1 cellular context compared by ENCODE assay signal in the genomic region with DNA sequence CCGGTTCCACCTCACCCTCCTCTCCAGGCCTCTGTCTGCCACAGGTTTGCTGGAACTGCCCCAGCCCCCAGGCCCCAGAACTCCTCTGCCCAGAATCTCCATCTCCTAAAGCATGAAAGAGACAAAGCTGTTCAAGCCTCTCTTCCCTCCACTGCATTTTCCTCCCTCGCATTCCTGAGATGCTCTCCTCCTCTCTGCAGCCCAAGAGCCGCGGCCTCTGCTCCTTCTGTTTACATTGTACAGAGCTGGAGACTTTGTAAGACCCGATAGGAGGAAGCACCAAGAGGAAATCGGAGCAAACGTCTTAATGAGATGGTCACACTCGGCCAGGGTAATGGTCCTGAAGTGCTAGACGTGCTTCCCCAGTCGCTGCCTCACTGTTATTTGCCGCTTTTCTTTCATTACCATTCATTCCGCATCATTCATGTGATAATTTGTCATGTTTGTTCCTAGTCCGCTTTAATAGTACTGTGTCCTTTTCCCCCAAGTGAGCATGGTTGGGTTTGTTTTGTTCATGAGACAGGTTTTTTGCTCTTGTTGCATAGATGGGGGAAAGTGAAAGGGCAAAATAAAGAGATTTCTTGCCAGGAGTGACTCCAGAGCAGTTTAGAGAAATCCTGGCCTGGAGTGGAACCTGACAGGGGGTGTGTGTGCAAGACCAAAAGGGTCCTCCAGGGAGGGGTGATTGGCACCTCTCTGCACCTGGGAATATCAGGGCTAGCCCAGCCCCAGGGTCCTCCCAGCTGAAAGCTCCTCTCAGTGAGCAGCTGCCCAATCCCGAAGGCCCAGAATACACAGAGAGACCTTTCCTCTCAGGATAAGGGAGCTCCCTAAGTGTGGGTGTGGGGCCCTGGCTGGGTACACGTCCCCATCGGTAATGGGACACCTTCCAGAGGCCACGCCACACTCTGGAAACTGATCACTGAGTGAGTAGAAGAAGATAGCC.
TF ChIP-seq lines count a peak whose summit lies in the region.

No MANE protein-coding gene starts in this region.

TF ChIP-seq in GM23338, 12 proteins besides CTCF, POLR2A, EP300 and RAD21 (continued from another document):
- TF ChIP-seq, protein P1, sequence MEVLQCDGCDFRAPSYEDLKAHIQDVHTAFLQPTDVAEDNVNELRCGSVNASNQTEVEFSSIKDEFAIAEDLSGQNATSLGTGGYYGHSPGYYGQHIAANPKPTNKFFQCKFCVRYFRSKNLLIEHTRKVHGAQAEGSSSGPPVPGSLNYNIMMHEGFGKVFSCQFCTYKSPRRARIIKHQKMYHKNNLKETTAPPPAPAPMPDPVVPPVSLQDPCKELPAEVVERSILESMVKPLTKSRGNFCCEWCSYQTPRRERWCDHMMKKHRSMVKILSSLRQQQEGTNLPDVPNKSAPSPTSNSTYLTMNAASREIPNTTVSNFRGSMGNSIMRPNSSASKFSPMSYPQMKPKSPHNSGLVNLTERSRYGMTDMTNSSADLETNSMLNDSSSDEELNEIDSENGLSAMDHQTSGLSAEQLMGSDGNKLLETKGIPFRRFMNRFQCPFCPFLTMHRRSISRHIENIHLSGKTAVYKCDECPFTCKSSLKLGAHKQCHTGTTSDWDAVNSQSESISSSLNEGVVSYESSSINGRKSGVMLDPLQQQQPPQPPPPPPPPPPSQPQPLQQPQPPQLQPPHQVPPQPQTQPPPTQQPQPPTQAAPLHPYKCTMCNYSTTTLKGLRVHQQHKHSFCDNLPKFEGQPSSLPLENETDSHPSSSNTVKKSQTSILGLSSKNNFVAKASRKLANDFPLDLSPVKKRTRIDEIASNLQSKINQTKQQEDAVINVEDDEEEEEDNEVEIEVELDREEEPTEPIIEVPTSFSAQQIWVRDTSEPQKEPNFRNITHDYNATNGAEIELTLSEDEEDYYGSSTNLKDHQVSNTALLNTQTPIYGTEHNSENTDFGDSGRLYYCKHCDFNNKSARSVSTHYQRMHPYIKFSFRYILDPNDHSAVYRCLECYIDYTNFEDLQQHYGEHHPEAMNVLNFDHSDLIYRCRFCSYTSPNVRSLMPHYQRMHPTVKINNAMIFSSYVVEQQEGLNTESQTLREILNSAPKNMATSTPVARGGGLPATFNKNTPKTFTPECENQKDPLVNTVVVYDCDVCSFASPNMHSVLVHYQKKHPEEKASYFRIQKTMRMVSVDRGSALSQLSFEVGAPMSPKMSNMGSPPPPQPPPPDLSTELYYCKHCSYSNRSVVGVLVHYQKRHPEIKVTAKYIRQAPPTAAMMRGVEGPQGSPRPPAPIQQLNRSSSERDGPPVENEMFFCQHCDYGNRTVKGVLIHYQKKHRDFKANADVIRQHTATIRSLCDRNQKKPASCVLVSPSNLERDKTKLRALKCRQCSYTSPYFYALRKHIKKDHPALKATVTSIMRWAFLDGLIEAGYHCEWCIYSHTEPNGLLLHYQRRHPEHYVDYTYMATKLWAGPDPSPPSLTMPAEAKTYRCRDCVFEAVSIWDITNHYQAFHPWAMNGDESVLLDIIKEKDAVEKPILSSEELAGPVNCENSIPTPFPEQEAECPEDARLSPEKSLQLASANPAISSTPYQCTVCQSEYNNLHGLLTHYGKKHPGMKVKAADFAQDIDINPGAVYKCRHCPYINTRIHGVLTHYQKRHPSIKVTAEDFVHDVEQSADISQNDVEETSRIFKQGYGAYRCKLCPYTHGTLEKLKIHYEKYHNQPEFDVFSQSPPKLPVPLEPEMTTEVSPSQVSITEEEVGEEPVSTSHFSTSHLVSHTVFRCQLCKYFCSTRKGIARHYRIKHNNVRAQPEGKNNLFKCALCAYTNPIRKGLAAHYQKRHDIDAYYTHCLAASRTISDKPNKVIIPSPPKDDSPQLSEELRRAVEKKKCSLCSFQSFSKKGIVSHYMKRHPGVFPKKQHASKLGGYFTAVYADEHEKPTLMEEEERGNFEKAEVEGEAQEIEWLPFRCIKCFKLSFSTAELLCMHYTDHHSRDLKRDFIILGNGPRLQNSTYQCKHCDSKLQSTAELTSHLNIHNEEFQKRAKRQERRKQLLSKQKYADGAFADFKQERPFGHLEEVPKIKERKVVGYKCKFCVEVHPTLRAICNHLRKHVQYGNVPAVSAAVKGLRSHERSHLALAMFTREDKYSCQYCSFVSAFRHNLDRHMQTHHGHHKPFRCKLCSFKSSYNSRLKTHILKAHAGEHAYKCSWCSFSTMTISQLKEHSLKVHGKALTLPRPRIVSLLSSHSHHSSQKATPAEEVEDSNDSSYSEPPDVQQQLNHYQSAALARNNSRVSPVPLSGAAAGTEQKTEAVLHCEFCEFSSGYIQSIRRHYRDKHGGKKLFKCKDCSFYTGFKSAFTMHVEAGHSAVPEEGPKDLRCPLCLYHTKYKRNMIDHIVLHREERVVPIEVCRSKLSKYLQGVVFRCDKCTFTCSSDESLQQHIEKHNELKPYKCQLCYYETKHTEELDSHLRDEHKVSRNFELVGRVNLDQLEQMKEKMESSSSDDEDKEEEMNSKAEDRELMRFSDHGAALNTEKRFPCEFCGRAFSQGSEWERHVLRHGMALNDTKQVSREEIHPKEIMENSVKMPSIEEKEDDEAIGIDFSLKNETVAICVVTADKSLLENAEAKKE (CRISPR knock-in tag; IDR thresholded peaks at IDR 0.05) = peak; percentile 64; the same call in 1 of the 2 replicates
- TF ChIP-seq REST (IDR thresholded peaks at IDR 0.05; ENCODE audit: unreplicated experiment) = no peak
